ENCODE assay signal across 8 cellular contexts in genomic region chr3:149936812-149937230, GRCh38. TPM values are rescaled to one million over a fixed set of nuclear protein-coding genes. Genes with fewer than 3 reads are reported as not detected.
DNase-seq lines count a peak whose midpoint lies in the region; ATAC-seq and TF ChIP-seq lines count a peak whose summit lies in the region.

No MANE protein-coding gene starts in this region.

- no peaks in the 10 kb centered on the region for H3K9me3 ChIP-seq in esophagus muscularis mucosa

- no peak overlapping the region for H3K27ac Mint-ChIP-seq in activated CD4-positive, alpha-beta memory T cell treated with anti-CD3 and anti-CD28 coated beads, Interleukin-2, amount 10 ng/mL, durations not matched to agents 7 days and 5 days
- H3K27ac Mint-ChIP-seq in neural crest cell (ENCODE audit: unreplicated experiment) = no peak overlapping the region

- peaks cover 11% of the 10 kb centered on the region for H3K4me1 Mint-ChIP-seq in activated CD4-positive, alpha-beta memory T cell treated with anti-CD3 and anti-CD28 coated beads, Interleukin-2, amount 10 ng/mL, durations not matched to agents 7 days and 5 days
- H3K4me1 Mint-ChIP-seq in neural crest cell = peaks cover 7% of the 10 kb centered on the region

- 57% methylated on average over 7 of the region's 7 CpGs for WGBS in esophagus muscularis mucosa

- TF ChIP-seq POLR2A in esophagus muscularis mucosa (IDR thresholded peaks at IDR 0.05; ENCODE audit: low read depth) = no peak

- H3K9me3 Mint-ChIP-seq in activated CD4-positive, alpha-beta memory T cell treated with anti-CD3 and anti-CD28 coated beads, Interleukin-2, amount 10 ng/mL, durations not matched to agents 7 days and 5 days = no peaks in the 10 kb centered on the region
- H3K9me3 Mint-ChIP-seq in neural crest cell = peaks cover 10% of the 10 kb centered on the region

- H3K4me3 Mint-ChIP-seq in activated CD4-positive, alpha-beta memory T cell treated with anti-CD3 and anti-CD28 coated beads, Interleukin-2, amount 10 ng/mL, durations not matched to agents 7 days and 5 days = no peak overlapping the region
- no peak overlapping the region for H3K4me3 Mint-ChIP-seq in neural crest cell

- H3K4me1 ChIP-seq in esophagus muscularis mucosa = peaks cover 12 to 29% (median 23%) of the 10 kb centered on the region in 4 donors

- no peak overlapping the region for H3K27ac ChIP-seq in esophagus muscularis mucosa (replicated peaks in 1 of 4)

- H3K27me3 Mint-ChIP-seq in activated CD4-positive, alpha-beta memory T cell treated with anti-CD3 and anti-CD28 coated beads, Interleukin-2, amount 10 ng/mL, durations not matched to agents 7 days and 5 days = no peaks in the 10 kb centered on the region
- H3K27me3 Mint-ChIP-seq in neural crest cell (ENCODE audit: low read depth) = no peaks in the 10 kb centered on the region

- peak; percentile 86 for ATAC-seq in HG03095 (IDR thresholded peaks at IDR 0.05; ENCODE audit: unreplicated experiment)
- ATAC-seq in GM19463 (IDR thresholded peaks at IDR 0.05; ENCODE audit: unreplicated experiment) = no peak

- POLR2A ChIA-PET in activated CD4-positive, alpha-beta memory T cell treated with anti-CD3 and anti-CD28 coated beads, Interleukin-2, amount 10 ng/mL, durations not matched to agents 7 days and 5 days (lab: Charles Lee) = no interaction called here

- H3K4me3 ChIP-seq in esophagus muscularis mucosa = peak overlapping the region in 1 of 4 donors; percentile 17

- TF ChIP-seq CTCF in esophagus muscularis mucosa (IDR thresholded peaks at IDR 0.05) (peak; percentile 50 to 70 (median 57)), neural crest cell (conservative IDR thresholded peaks at IDR 0.05) (peak; percentile 84)

- CTCF ChIA-PET in activated CD4-positive, alpha-beta memory T cell treated with anti-CD3 and anti-CD28 coated beads, Interleukin-2, amount 10 ng/mL, durations not matched to agents 7 days and 5 days (lab: Charles Lee) = interaction anchor here (1.0 to 2.4 kb wide), 8 partner anchors 10 to 283 kb away, joined by 3 to 12 read pairs (median 8); no protein-coding TSS in a partner anchor

- no peaks in the 10 kb centered on the region for H3K36me3 ChIP-seq in esophagus muscularis mucosa

- peak; percentile 4 to 15 for DNase-seq in activated CD4-positive, alpha-beta T cell treated with anti-CD3 and anti-CD28 coated beads for 24 hours (ENCODE audit: low read depth in 2 of 2)
- DNase-seq in activated CD4-positive, alpha-beta T cell treated with anti-CD3 and anti-CD28 coated beads for 1 hour = no peak
- DNase-seq in NCI-H510A treated with DMSO at 0.1 percent for 48 hours (lab: John Stamatoyannopoulos, UW) (peak; percentile 67), esophagus muscularis mucosa (ENCODE audit: extremely low spot score) (no peak), neural crest cell (ENCODE audit: low read depth, low spot score) (peak; percentile 38)
- DNase-seq in activated CD4-positive, alpha-beta memory T cell treated with anti-CD3 and anti-CD28 coated beads, Interleukin-2, amount 10 ng/mL, durations not matched to agents 7 days and 5 days = peak; percentile 40

- intact Hi-C loops in esophagus muscularis mucosa (cut with DNase I) = no loop called here

- H3K36me3 Mint-ChIP-seq in activated CD4-positive, alpha-beta memory T cell treated with anti-CD3 and anti-CD28 coated beads, Interleukin-2, amount 10 ng/mL, durations not matched to agents 7 days and 5 days (ENCODE audit: low read depth) = peaks cover 18% of the 10 kb centered on the region
- peaks cover 52% of the 10 kb centered on the region for H3K36me3 Mint-ChIP-seq in neural crest cell (ENCODE audit: low read depth)

- no peaks in the 10 kb centered on the region for H3K27me3 ChIP-seq in esophagus muscularis mucosa

- no peak for TF ChIP-seq EP300 in esophagus muscularis mucosa (IDR thresholded peaks at IDR 0.05)

RNA-seq across cellular contexts. Expression of gene PFN2, which starts 33.9 kb away (rescaled TPM):
- under 1 TPM; 0.58 to 0.88 TPM for total RNA-seq in activated CD4-positive, alpha-beta memory T cell treated with anti-CD3 and anti-CD28 coated beads, Interleukin-2, amount 10 ng/mL, durations not matched to agents 7 days and 5 days
- total RNA-seq in esophagus muscularis mucosa (10 to 100 TPM; 46.4 to 56.1 (median 50.1) TPM), neural crest cell (277 and 282 TPM in 2 replicates)

Comparison
In these comparisons a context has a peak if more than half of its experiments do, and no peak if none do; other contexts are left out.
1. DNase-seq: peak in activated CD4-positive, alpha-beta T cell treated with anti-CD3 and anti-CD28 coated beads for 24 hours (2 of 2), NCI-H510A treated with DMSO at 0.1 percent for 48 hours (single experiment), activated CD4-positive, alpha-beta memory T cell treated with anti-CD3 and anti-CD28 coated beads, Interleukin-2, amount 10 ng/mL, durations not matched to agents 7 days and 5 days (single experiment) and neural crest cell (single experiment); none in activated CD4-positive, alpha-beta T cell treated with anti-CD3 and anti-CD28 coated beads for 1 hour (single experiment) and esophagus muscularis mucosa (single experiment).
2. RNA of gene PFN2, which starts 33.9 kb away (total RNA-seq): 277 to 282 TPM in neural crest cell and 46.4 to 56.1 TPM in esophagus muscularis mucosa; 0.58 to 0.88 TPM in activated CD4-positive, alpha-beta memory T cell treated with anti-CD3 and anti-CD28 coated beads, Interleukin-2, amount 10 ng/mL, durations not matched to agents 7 days and 5 days; every median in the first group is over 10 times any median in the second.